20 cellular contexts compared by ENCODE assay signal in genomic region chr20:56516631-56517030, GRCh38. TPM values are rescaled to one million over a fixed set of nuclear protein-coding genes. Genes with fewer than 3 reads are reported as not detected.
"Had no signal": no experiment of that assay in that cellular context is flagged by ENCODE, and none has a peak within 500 bp of the region (broad histone marks: within the 10 kb centered on the region; RNA-seq: fewer than 3 reads in every experiment).

No MANE protein-coding gene starts in this region.

- FAIRE-seq: colon, islet of Langerhans, small intestine had no signal

- H3K4me1 ChIP-seq: adrenal gland, esophagus squamous epithelium, vagina had no signal

- H3K4me3 ChIP-seq: adrenal gland, cardiac muscle cell, esophagus squamous epithelium, heart right ventricle, lung, mucosa of descending colon, tibial artery, vagina had no signal

- H3K27ac ChIP-seq: adrenal gland, cardiac muscle cell, esophagus squamous epithelium, neutrophil, tibial artery, vagina had no signal

- H3K27me3 ChIP-seq: adrenal gland, cardiac muscle cell, esophagus squamous epithelium, heart right ventricle, neutrophil, tibial artery, vagina had no signal

- ATAC-seq: mucosa of descending colon; naive thymus-derived CD8-positive, alpha-beta T cell; stimulated activated naive CD8-positive, alpha-beta T cell treated with anti-CD3 and anti-CD28 coated beads, Interleukin-15, amount 100 ng/mL, for 72 hours had no signal

- DNase-seq: activated CD4-positive, alpha-beta T cell treated with anti-CD3 and anti-CD28 coated beads, Interleukin-2, amount 50 U/mL, for 4 hours; activated CD4-positive, CD25-positive, alpha-beta regulatory T cell treated with anti-CD3 and anti-CD28 coated beads, Interleukin-2, amount 50 U/mL, for 72 hours; activated effector memory CD4-positive, alpha-beta T cell treated with Interleukin-2 at 50 U/mL for 16 hours; activated T-cell treated with anti-CD3 and anti-CD28 coated beads, Interleukin-2, amount 50 U/mL, for 1 hour; adrenal gland; esophagus squamous epithelium; heart right ventricle; mucosa of descending colon; right cardiac atrium; small intestine; stimulated activated naive CD8-positive, alpha-beta T cell treated with anti-CD3 and anti-CD28 coated beads, Interleukin-15, amount 100 ng/mL, for 72 hours had no signal

RNA-seq across cellular contexts. Expression of gene FAM209A, which starts 7.9 kb away (rescaled TPM):
- total RNA-seq: cardiac muscle cell, esophagus squamous epithelium, fibroblast of villous mesenchyme, heart right ventricle, right cardiac atrium, vagina had no signal
- polyA plus RNA-seq: right cardiac atrium had no signal

RNA-seq across cellular contexts. Expression of gene FAM209B, which starts 16.4 kb away (rescaled TPM):
- total RNA-seq: cardiac muscle cell, esophagus squamous epithelium, fibroblast of villous mesenchyme, mucosa of descending colon, vagina had no signal
